28 cellular contexts compared by ENCODE assay signal in genomic region chr2:227614246-227614645, GRCh38. TPM values are rescaled to one million over a fixed set of nuclear protein-coding genes. Genes with fewer than 3 reads are reported as not detected.
"Had no signal": no experiment of that assay in that cellular context is flagged by ENCODE, and none has a peak within 500 bp of the region (broad histone marks: within the 10 kb centered on the region; RNA-seq: fewer than 3 reads in every experiment).

No MANE protein-coding gene starts in this region.

- H3K9me3 ChIP-seq: left ventricle myocardium inferior, lower lobe of right lung, right atrium auricular region, stomach, thoracic aorta, transverse colon had no signal

- H3K9me3 Mint-ChIP-seq: endodermal cell, memory B cell, mesothelial cell of epicardium, natural killer cell, neural crest cell had no signal

- H3K27ac Mint-ChIP-seq: endodermal cell, memory B cell, mesothelial cell of epicardium, natural killer cell had no signal

- H3K36me3 ChIP-seq: left ventricle myocardium inferior, lower lobe of right lung, right atrium auricular region, stomach, thoracic aorta, transverse colon had no signal

- DNase-seq: effector CD4-positive, alpha-beta T cell; endodermal cell; foreskin melanocyte; head of caudate nucleus; kidney; left cardiac atrium; left ventricle myocardium inferior; lower lobe of right lung; natural killer cell; posterior cingulate gyrus; small intestine; stimulated activated CD4-positive, alpha-beta T cell treated with anti-CD3 and anti-CD28 coated beads, Interleukin-12 subunit alpha, Interleukin-12 subunit beta, amount 100 ng/mL, for 4 hours; stimulated activated naive CD4-positive, alpha-beta T cell; stomach; substantia nigra; transverse colon had no signal

- ATAC-seq: left cardiac atrium, lower lobe of right lung, natural killer cell had no signal

- H3K36me3 Mint-ChIP-seq: memory B cell, mesothelial cell of epicardium, natural killer cell had no signal

- H3K4me1 ChIP-seq: left ventricle myocardium inferior, lower lobe of right lung, right atrium auricular region, stomach, transverse colon had no signal

- H3K4me1 Mint-ChIP-seq: mesothelial cell of epicardium, neural crest cell had no signal

- H3K4me3 ChIP-seq: hepatocyte, left ventricle myocardium inferior, lower lobe of right lung, right atrium auricular region, stomach, thoracic aorta, transverse colon had no signal

- H3K79me2 ChIP-seq: hepatocyte had no signal

- H3K27ac ChIP-seq: hepatocyte, left ventricle myocardium inferior, lower lobe of right lung, right atrium auricular region, stomach, thoracic aorta, transverse colon had no signal

- H3K27me3 ChIP-seq: hepatocyte, right atrium auricular region, transverse colon had no signal

- H3K4me2 ChIP-seq: hepatocyte had no signal

- H2AFZ ChIP-seq: hepatocyte had no signal

- H3K4me3 Mint-ChIP-seq: endodermal cell, memory B cell, mesothelial cell of epicardium, natural killer cell, neural crest cell had no signal

RNA-seq across cellular contexts. Expression of gene SCYGR3, which starts 0.4 kb away (rescaled TPM):
- total RNA-seq: dermis microvascular lymphatic vessel endothelial cell, endodermal cell, endothelial cell of umbilical vein, hepatocyte, kidney, left cardiac atrium, left ventricle myocardium inferior, lower lobe of right lung, mesothelial cell of epicardium, mucosa of gallbladder, myocyte, natural killer cell, neural crest cell, osteocyte, right atrium auricular region, stomach, thoracic aorta, transverse colon had no signal
- polyA plus RNA-seq: endothelial cell of umbilical vein, esophagus, hepatocyte, small intestine, stomach had no signal

RNA-seq across cellular contexts. Expression of gene SCYGR4, which starts 3.1 kb away (rescaled TPM):
- total RNA-seq: dermis microvascular lymphatic vessel endothelial cell, endodermal cell, endothelial cell of umbilical vein, hepatocyte, kidney, left cardiac atrium, left ventricle myocardium inferior, lower lobe of right lung, mesothelial cell of epicardium, mucosa of gallbladder, myocyte, natural killer cell, neural crest cell, osteocyte, right atrium auricular region, stomach, thoracic aorta, transverse colon had no signal
- polyA plus RNA-seq: endothelial cell of umbilical vein, esophagus, hepatocyte, small intestine, stomach had no signal

RNA-seq across cellular contexts. Expression of gene SCYGR2, which starts 15.6 kb away (rescaled TPM):
- total RNA-seq: dermis microvascular lymphatic vessel endothelial cell, endodermal cell, endothelial cell of umbilical vein, hepatocyte, kidney, left cardiac atrium, left ventricle myocardium inferior, lower lobe of right lung, mesothelial cell of epicardium, mucosa of gallbladder, myocyte, natural killer cell, neural crest cell, osteocyte, right atrium auricular region, stomach, thoracic aorta, transverse colon had no signal
- polyA plus RNA-seq: endothelial cell of umbilical vein, esophagus, hepatocyte, small intestine, stomach had no signal

RNA-seq across cellular contexts. Expression of gene SCYGR5, which starts 52.4 kb away (rescaled TPM):
- total RNA-seq: dermis microvascular lymphatic vessel endothelial cell, endodermal cell, endothelial cell of umbilical vein, hepatocyte, kidney, left cardiac atrium, left ventricle myocardium inferior, lower lobe of right lung, mesothelial cell of epicardium, mucosa of gallbladder, myocyte, natural killer cell, neural crest cell, osteocyte, right atrium auricular region, stomach, thoracic aorta, transverse colon had no signal
- polyA plus RNA-seq: endothelial cell of umbilical vein, esophagus, hepatocyte, small intestine, stomach had no signal
